Comparison of ENCODE assay signal across 8 cellular contexts in the genomic region with DNA sequence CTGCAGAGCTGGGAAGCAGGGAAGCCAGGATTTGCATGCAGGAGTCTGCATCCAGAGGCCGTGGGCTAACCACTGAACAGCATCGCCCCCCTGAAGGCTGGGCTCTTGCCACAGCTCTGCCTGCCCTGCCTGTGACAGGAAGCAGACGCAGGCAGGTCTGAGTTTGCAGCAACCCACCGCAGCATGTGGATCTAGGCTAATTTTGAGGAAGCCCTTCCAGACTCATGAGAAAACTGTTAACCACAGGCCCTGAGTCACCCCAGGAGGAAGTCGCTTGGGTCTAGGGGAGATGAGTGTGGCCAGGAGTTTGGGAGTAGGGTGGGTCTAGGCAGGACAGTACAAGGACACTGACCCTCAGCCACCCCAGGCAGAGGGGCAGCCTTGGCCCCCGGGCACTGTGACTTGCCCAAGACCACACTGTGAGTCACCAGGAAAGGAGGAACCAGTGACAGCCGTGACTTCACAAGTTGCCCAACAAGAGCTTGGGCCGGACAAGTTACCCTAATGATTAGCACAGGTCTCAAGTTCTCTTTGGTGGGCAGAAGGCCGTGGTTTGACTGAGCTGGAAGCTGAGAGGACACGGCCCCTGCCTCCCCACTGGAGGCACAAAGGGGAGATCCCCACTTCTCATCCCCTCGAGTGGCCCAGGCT. TPM values are rescaled to one million over a fixed set of nuclear protein-coding genes. Genes with fewer than 3 reads are reported as not detected.
DNase-seq lines count a peak whose midpoint lies in the region; ATAC-seq and TF ChIP-seq lines count a peak whose summit lies in the region.

No MANE protein-coding gene starts in this region.

- H3K9me3 Mint-ChIP-seq in CD4-positive, alpha-beta memory T cell: peaks cover 0 to 4% (median 0%) of the 10 kb centered on the region in 8 donors
- H3K9me3 Mint-ChIP-seq in activated CD8-positive, alpha-beta memory T cell treated with anti-CD3 and anti-CD28 coated beads, Interleukin-2, amount 10 ng/mL, durations not matched to agents 7 days and 5 days (ENCODE audit: low read depth): no peaks in the 10 kb centered on the region
- H3K9me3 Mint-ChIP-seq in neural crest cell: no peaks in the 10 kb centered on the region

- no peak for TF ChIP-seq CTCF in neural crest cell (conservative IDR thresholded peaks at IDR 0.05)

- CTCF ChIA-PET in CD4-positive, alpha-beta memory T cell (lab: Charles Lee; ENCODE audit: partially characterized antibody): interaction anchor here (1.9 to 18.5 kb wide), 4 partner anchors 8 to 36 kb away, joined by 7 to 270 read pairs (median 103); no protein-coding TSS in a partner anchor
- CTCF ChIA-PET in activated CD8-positive, alpha-beta memory T cell treated with anti-CD3 and anti-CD28 coated beads, Interleukin-2, amount 10 ng/mL, durations not matched to agents 7 days and 5 days (lab: Charles Lee): interaction anchor here (0.6 to 30.3 kb wide), 6 partner anchors 11 to 253 kb away, joined by 3 to 438 read pairs (median 72); no protein-coding TSS in a partner anchor

- H3K27ac ChIP-seq in CD4-positive, alpha-beta memory T cell (ENCODE audit: low read depth, low read length): peak overlapping the region; percentile 92

- H3K36me3 ChIP-seq in CD4-positive, alpha-beta memory T cell (ENCODE audit: insufficient read depth, low read length): peaks cover 4% of the 10 kb centered on the region

- no peaks in the 10 kb centered on the region for H3K9me3 ChIP-seq in CD4-positive, alpha-beta memory T cell (ENCODE audit: control insufficient read depth in 1 of 2, low read length in 2 of 2)

- peak overlapping the region; percentile 97 to 100 (median 100) for H3K4me3 Mint-ChIP-seq in CD4-positive, alpha-beta memory T cell
- H3K4me3 Mint-ChIP-seq in activated CD8-positive, alpha-beta memory T cell treated with anti-CD3 and anti-CD28 coated beads, Interleukin-2, amount 10 ng/mL, durations not matched to agents 7 days and 5 days: peak overlapping the region; percentile 98
- no peak overlapping the region for H3K4me3 Mint-ChIP-seq in neural crest cell

- no peaks in the 10 kb centered on the region for H3K27me3 Mint-ChIP-seq in CD4-positive, alpha-beta memory T cell
- H3K27me3 Mint-ChIP-seq in activated CD8-positive, alpha-beta memory T cell treated with anti-CD3 and anti-CD28 coated beads, Interleukin-2, amount 10 ng/mL, durations not matched to agents 7 days and 5 days: no peaks in the 10 kb centered on the region
- no peaks in the 10 kb centered on the region for H3K27me3 Mint-ChIP-seq in neural crest cell (ENCODE audit: low read depth)

- POLR2A ChIA-PET in CD4-positive, alpha-beta memory T cell (lab: Charles Lee; ENCODE audit: partially characterized antibody): interaction anchor here (2.2 to 22.1 kb wide), 5 partner anchors 10 to 26 kb away, joined by 7 to 1160 read pairs (median 17); a partner anchor contains a TSS

- H3K4me3 ChIP-seq in CD4-positive, alpha-beta memory T cell (ENCODE audit: low read length in 2 of 2): peak overlapping the region; percentile 96

- H3K27ac Mint-ChIP-seq in CD4-positive, alpha-beta memory T cell: peak overlapping the region; percentile 95 to 100 (median 98)
- peak overlapping the region; percentile 95 for H3K27ac Mint-ChIP-seq in activated CD8-positive, alpha-beta memory T cell treated with anti-CD3 and anti-CD28 coated beads, Interleukin-2, amount 10 ng/mL, durations not matched to agents 7 days and 5 days
- peak overlapping the region; percentile 78 for H3K27ac Mint-ChIP-seq in neural crest cell (ENCODE audit: unreplicated experiment)

- intact Hi-C loops in CD4-positive, alpha-beta memory T cell (cut with micrococcal nuclease): loop anchor here (1.0 to 10.0 kb wide), 4 partner anchors 13 to 1186 kb away; a partner anchor contains a TSS

- H3K4me1 ChIP-seq in CD4-positive, alpha-beta memory T cell (ENCODE audit: insufficient read depth, low read length): peaks cover 84% of the 10 kb centered on the region

- TF ChIP-seq POLR2A in erythroblast (IDR thresholded peaks at IDR 0.05; ENCODE audit: low read length): peak; percentile 63

- no peaks in the 10 kb centered on the region for H3K27me3 ChIP-seq in CD4-positive, alpha-beta memory T cell (ENCODE audit: insufficient read depth, low read length)

- H3K36me3 Mint-ChIP-seq in CD4-positive, alpha-beta memory T cell: peaks cover 23 to 45% of the 10 kb centered on the region in 2 donors
- peaks cover 39% of the 10 kb centered on the region for H3K36me3 Mint-ChIP-seq in activated CD8-positive, alpha-beta memory T cell treated with anti-CD3 and anti-CD28 coated beads, Interleukin-2, amount 10 ng/mL, durations not matched to agents 7 days and 5 days
- H3K36me3 Mint-ChIP-seq in neural crest cell (ENCODE audit: low read depth): no peaks in the 10 kb centered on the region

- H3K4me1 Mint-ChIP-seq in CD4-positive, alpha-beta memory T cell: peaks cover 57 to 100% (median 69%) of the 10 kb centered on the region in 4 donors
- peaks cover 82% of the 10 kb centered on the region for H3K4me1 Mint-ChIP-seq in activated CD8-positive, alpha-beta memory T cell treated with anti-CD3 and anti-CD28 coated beads, Interleukin-2, amount 10 ng/mL, durations not matched to agents 7 days and 5 days
- H3K4me1 Mint-ChIP-seq in neural crest cell: peaks cover 54% of the 10 kb centered on the region

- DNase-seq in CD4-positive, alpha-beta memory T cell: peak; percentile 69 to 94 (median 75)
- DNase-seq in NAMALWA (ENCODE audit: low spot score) (peak; percentile 86), erythroblast (lab: John Stamatoyannopoulos, UW) (peak; percentile 80 to 87), neural crest cell (ENCODE audit: low read depth, low spot score) (no peak), ureter (ENCODE audit: low spot score) (peak; percentile 84), DMS153 (lab: John Stamatoyannopoulos, UW) (no peak), NCI-H1436 treated with DMSO at 0.1 percent for 48 hours (lab: John Stamatoyannopoulos, UW) (no peak)
- DNase-seq in activated CD8-positive, alpha-beta memory T cell treated with anti-CD3 and anti-CD28 coated beads, Interleukin-2, amount 10 ng/mL, durations not matched to agents 7 days and 5 days: peak; percentile 92

- peak; percentile 69 for ATAC-seq in activated CD8-positive, alpha-beta memory T cell treated with anti-CD3 and anti-CD28 coated beads, Interleukin-2, amount 10 ng/mL, durations not matched to agents 7 days and 5 days

RNA-seq across cellular contexts. Expression of a gene that starts 0.9 kb away (rescaled TPM):
- total RNA-seq in CD4-positive, alpha-beta memory T cell: 100 to 1,000 TPM; 587 to 608 TPM
- 100 to 1,000 TPM; 563 to 851 TPM for polyA plus RNA-seq in CD4-positive, alpha-beta memory T cell
- total RNA-seq in activated CD8-positive, alpha-beta memory T cell treated with anti-CD3 and anti-CD28 coated beads, Interleukin-2, amount 10 ng/mL, durations not matched to agents 7 days and 5 days: 100 to 1,000 TPM; 326 to 386 TPM
- total RNA-seq in neural crest cell (1.0 and 1.5 TPM in 2 replicates), ureter (34.2 TPM)

RNA-seq across cellular contexts. Expression of a gene that starts 33.3 kb away (rescaled TPM):
- total RNA-seq in CD4-positive, alpha-beta memory T cell: under 1 TPM in 1 of 2 experiments, not detected in 1; 0.12 TPM
- polyA plus RNA-seq in CD4-positive, alpha-beta memory T cell: 1 to 10 TPM in 1 of 2 donors, under 1 TPM in 1; 0.53 to 1.2 TPM
- under 1 TPM in 1 of 2 experiments, not detected in 1; 0.32 TPM for total RNA-seq in activated CD8-positive, alpha-beta memory T cell treated with anti-CD3 and anti-CD28 coated beads, Interleukin-2, amount 10 ng/mL, durations not matched to agents 7 days and 5 days
- total RNA-seq in neural crest cell (0.32 and 0.54 TPM in 2 replicates), ureter (not detected)

Comparison
In these comparisons a context has a peak if more than half of its experiments do, and no peak if none do; other contexts are left out.
1. DNase-seq: peak in CD4-positive, alpha-beta memory T cell (5 of 5), NAMALWA (single experiment), activated CD8-positive, alpha-beta memory T cell treated with anti-CD3 and anti-CD28 coated beads, Interleukin-2, amount 10 ng/mL, durations not matched to agents 7 days and 5 days (single experiment), erythroblast (2 of 2) and ureter (single experiment); none in neural crest cell (single experiment), DMS153 (single experiment) and NCI-H1436 treated with DMSO at 0.1 percent for 48 hours (single experiment).
2. RNA of a gene that starts 0.9 kb away (total RNA-seq): 587 to 608 TPM in CD4-positive, alpha-beta memory T cell, 326 to 386 TPM in activated CD8-positive, alpha-beta memory T cell treated with anti-CD3 and anti-CD28 coated beads, Interleukin-2, amount 10 ng/mL, durations not matched to agents 7 days and 5 days and 34.2 TPM in ureter (single experiment); 1.0 to 1.5 TPM in neural crest cell; every median in the first group is over 10 times any median in the second.
3. Peak in every context shown above with its lines, with median percentiles within 50 percentile points of each other: H3K27ac Mint-ChIP-seq.